ENCODE assay signal across 15 cellular contexts in the genomic region with DNA sequence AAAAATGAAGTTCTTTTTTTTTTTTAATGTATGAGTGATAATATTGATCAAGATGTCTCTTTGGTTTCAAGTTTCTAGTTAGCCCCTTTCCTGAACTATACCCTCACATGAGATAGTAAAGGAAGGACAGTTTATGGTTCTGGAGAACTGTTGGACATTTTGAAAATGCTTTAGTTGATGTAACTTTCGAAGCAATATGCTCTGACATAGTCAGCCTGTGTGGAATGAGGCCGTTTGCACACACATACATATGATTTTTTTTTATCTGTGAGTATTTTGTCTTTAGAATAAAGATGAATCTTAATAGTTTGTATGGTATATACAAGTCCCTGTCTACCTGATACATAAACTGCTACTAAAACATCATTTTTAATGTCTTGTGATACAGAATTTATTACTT.
DNase-seq lines count a peak whose midpoint lies in the region; ATAC-seq, FAIRE-seq and TF ChIP-seq lines count a peak whose summit lies in the region.
"Had no signal": no experiment of that assay in that cellular context is flagged by ENCODE, and none has a peak within 500 bp of the region (broad histone marks: within the 10 kb centered on the region; RNA-seq: fewer than 3 reads in every experiment).

No MANE protein-coding gene starts in this region.

- peaks cover 45% of the 10 kb centered on the region for H3K4me1 Mint-ChIP-seq in T-helper 17 cell

- peak overlapping the region; percentile 86 for H3K27ac Mint-ChIP-seq in T-helper 17 cell
- H3K27ac Mint-ChIP-seq: dendritic cell treated with granulocyte-macrophage colony-stimulating factor and Interleukin-4, amounts not matched to agents 40 ng/mL and 50 ng/mL, for 4 days had no signal

- H3K79me2 ChIP-seq in keratinocyte (ENCODE audit: control insufficient read depth, insufficient read depth, low read length): peaks cover 31% of the 10 kb centered on the region

- no peaks in the 10 kb centered on the region for H3K9me3 ChIP-seq in T-helper 17 cell (ENCODE audit: control insufficient read depth, low read length, poor library complexity, severe bottlenecking)
- H3K9me3 ChIP-seq in keratinocyte (ENCODE audit: control insufficient read depth, low read depth, low read length): no peaks in the 10 kb centered on the region
- H3K9me3 ChIP-seq in subcutaneous abdominal adipose tissue (ENCODE audit: control insufficient read depth in 5 of 5, low read length in 5 of 5): no peaks in the 10 kb centered on the region
- H3K9me3 ChIP-seq: lower lobe of right lung, neutrophil had no signal

- H3K27me3 ChIP-seq in keratinocyte (ENCODE audit: control insufficient read depth, extremely low read depth, insufficient read depth, low read length): no peaks in the 10 kb centered on the region
- no peaks in the 10 kb centered on the region for H3K27me3 ChIP-seq in subcutaneous abdominal adipose tissue (ENCODE audit: control insufficient read depth in 5 of 5, insufficient read depth in 4 of 5, low read length in 5 of 5)
- H3K27me3 ChIP-seq: neutrophil had no signal

- dilution Hi-C loops in keratinocyte (cut with MboI; ENCODE audit: extremely low pct_ligation_motif_present, low sequenced_read_pairs): no loop called here

- H3K4me1 ChIP-seq in keratinocyte (ENCODE audit: control insufficient read depth, extremely low read depth, insufficient read depth, low read length) (peaks cover 35% of the 10 kb centered on the region), subcutaneous abdominal adipose tissue (ENCODE audit: control insufficient read depth in 5 of 5, insufficient read depth in 5 of 5, low read length in 5 of 5) (peaks cover 15 to 44% (median 33%) of the 10 kb centered on the region in 5 donors)

- no peak overlapping the region for H2AFZ ChIP-seq in keratinocyte (ENCODE audit: control insufficient read depth, low read length)

- H3K9me1 ChIP-seq in keratinocyte (ENCODE audit: control insufficient read depth, extremely low read depth, insufficient read depth, low read length): no peaks in the 10 kb centered on the region

- peak; percentile 49 for FAIRE-seq in GM18507 (lab: Jason Lieb, UNC)
- no peak for FAIRE-seq in keratinocyte (lab: Jason Lieb, UNC)
- FAIRE-seq: GM12878 had no signal

- peak overlapping the region; percentile 83 for H3K27ac ChIP-seq in keratinocyte (ENCODE audit: control insufficient read depth, insufficient read depth, low read length)
- H3K27ac ChIP-seq in subcutaneous abdominal adipose tissue (ENCODE audit: low read depth, low read length): peak overlapping the region; percentile 45
- H3K27ac ChIP-seq: lower lobe of right lung, neutrophil had no signal

- H3K27me3 Mint-ChIP-seq in T-helper 17 cell: no peaks in the 10 kb centered on the region
- H3K27me3 Mint-ChIP-seq: CD8-positive, alpha-beta memory T cell; dendritic cell treated with granulocyte-macrophage colony-stimulating factor and Interleukin-4, amounts not matched to agents 40 ng/mL and 50 ng/mL, for 4 days had no signal

- no peak overlapping the region for H3K4me3 Mint-ChIP-seq in T-helper 17 cell
- H3K4me3 Mint-ChIP-seq: dendritic cell treated with granulocyte-macrophage colony-stimulating factor and Interleukin-4, amounts not matched to agents 40 ng/mL and 50 ng/mL, for 4 days had no signal

- H3K4me3 ChIP-seq in keratinocyte (ENCODE audit: control insufficient read depth in 2 of 3, extremely low read depth in 1 of 3, insufficient read depth in 2 of 3, low read depth in 1 of 3, low read length in 3 of 3) (no peak overlapping the region), subcutaneous abdominal adipose tissue (ENCODE audit: low read depth in 1 of 5, low read length in 5 of 5) (no peak overlapping the region)
- H3K4me3 ChIP-seq: GM12878, lower lobe of right lung had no signal

- ATAC-seq in T-helper 17 cell (no peak), GM18511 (IDR thresholded peaks at IDR 0.05; ENCODE audit: unreplicated experiment) (no peak)

- peak overlapping the region; percentile 63 for H3K9ac ChIP-seq in keratinocyte (ENCODE audit: control insufficient read depth, extremely low read depth, insufficient read depth, low read length)
- H3K9ac ChIP-seq in subcutaneous abdominal adipose tissue (ENCODE audit: low read length in 5 of 5): no peak overlapping the region

- DNase-seq in GM18507 (ENCODE audit: extremely low spot score, insufficient read length, low read depth) (no peak), T-helper 17 cell (no peak), keratinocyte (ENCODE audit: low read depth, low spot score) (no peak), NCI-H2196 (lab: John Stamatoyannopoulos, UW; ENCODE audit: unreplicated experiment) (no peak), nucleus accumbens (lab: John Stamatoyannopoulos, UW) (no peak), RKO (ENCODE audit: low spot score) (no peak)
- DNase-seq: KBM-7, lower lobe of right lung had no signal

- H3K36me3 ChIP-seq in keratinocyte (ENCODE audit: control insufficient read depth in 2 of 2, extremely low read depth in 1 of 2, insufficient read depth in 2 of 2, low read length in 2 of 2): no peaks in the 10 kb centered on the region
- no peaks in the 10 kb centered on the region for H3K36me3 ChIP-seq in subcutaneous abdominal adipose tissue (ENCODE audit: control insufficient read depth in 5 of 5, insufficient read depth in 5 of 5, low read length in 5 of 5)
- H3K36me3 ChIP-seq: lower lobe of right lung, neutrophil had no signal

- H4K20me1 ChIP-seq in keratinocyte (ENCODE audit: control insufficient read depth, extremely low read depth, insufficient read depth, low read length): no peaks in the 10 kb centered on the region

- TF ChIP-seq CTCF in keratinocyte (optimal IDR thresholded peaks at IDR 0.05 in 1 of 3, IDR thresholded peaks at IDR 0.05 in 1 of 3, conservative IDR thresholded peaks at IDR 0.05 in 1 of 3; ENCODE audit: extremely low read depth in 1 of 3, insufficient read depth in 2 of 3, low read length in 3 of 3): no peak

- H3K36me3 Mint-ChIP-seq in T-helper 17 cell (ENCODE audit: low read depth): peaks cover 2% of the 10 kb centered on the region
- H3K36me3 Mint-ChIP-seq: WTC11 had no signal

- H3K4me2 ChIP-seq in keratinocyte (ENCODE audit: control insufficient read depth, extremely low read depth, insufficient read depth, low read depth, low read length): no peak overlapping the region
